Comparison of ENCODE assay signal across 12 cellular contexts in genomic region chr1:21313146-21313885, GRCh38. TPM values are rescaled to one million over a fixed set of nuclear protein-coding genes. Genes with fewer than 3 reads are reported as not detected.
DNase-seq lines count a peak whose midpoint lies in the region; ATAC-seq, FAIRE-seq and TF ChIP-seq lines count a peak whose summit lies in the region.
"Had no signal": no experiment of that assay in that cellular context is flagged by ENCODE, and none has a peak within 500 bp of the region (broad histone marks: within the 10 kb centered on the region; RNA-seq: fewer than 3 reads in every experiment).

No MANE protein-coding gene starts in this region.

- H3K27me3 ChIP-seq in endodermal cell (ENCODE audit: control insufficient read depth, insufficient read depth, low read length, poor library complexity, severe bottlenecking) (no peaks in the 10 kb centered on the region), aorta (ENCODE audit: control insufficient read depth in 1 of 2, insufficient read depth in 2 of 2, low read length in 1 of 2) (no peaks in the 10 kb centered on the region), PC-9 (ENCODE audit: insufficient read depth, low read depth) (no peaks in the 10 kb centered on the region)

- FAIRE-seq in HTR-8/SVneo (lab: Jason Lieb, UNC), result no peak
- FAIRE-seq: small intestine had no signal

- no peak overlapping the region for H3K9ac ChIP-seq in endodermal cell (ENCODE audit: extremely low read depth, low read length, poor library complexity, severe bottlenecking)

- DNase-seq in AG08396 (ENCODE audit: low spot score), result peak; percentile 61
- DNase-seq in HTR-8/SVneo (ENCODE audit: insufficient read length, low spot score), result peak; percentile 60
- DNase-seq in endodermal cell, result peak; percentile 63
- no peak for DNase-seq in NCI-H2196 treated with DMSO at 0.1 percent for 48 hours (lab: John Stamatoyannopoulos, UW; ENCODE audit: unreplicated experiment)
- DNase-seq in aorta, result no peak
- no peak for DNase-seq in PC-9
- no peak for DNase-seq in HEK293T (ENCODE audit: extremely low spot score)
- DNase-seq: CD4-positive, CD25-positive, alpha-beta regulatory T cell; left colon; small intestine; stimulated activated naive CD4-positive, alpha-beta T cell treated with Interleukin-2 at 50 U/mL for 16 hours had no signal

- POLR2A ChIA-PET in PC-9 (lab: Charles Lee; ENCODE audit: unreplicated experiment) (no interaction called here), HEK293T (lab: Yijun Ruan, JAX) (no interaction called here)

- H4K20me1 ChIP-seq in PC-9 (ENCODE audit: insufficient read depth), result no peaks in the 10 kb centered on the region

- no peak for ATAC-seq in aorta (ENCODE audit: low FRiP score)
- ATAC-seq: left colon had no signal

- intact Hi-C loops in aorta (cut with DNase I), result no loop called here
- intact Hi-C loops in PC-9 (cut with micrococcal nuclease; ENCODE audit: unreplicated experiment), result no loop called here

- 84 to 93% methylated on average over 2 to 6 of the region's 6 CpGs for WGBS in endodermal cell (ENCODE audit: insufficient coverage in 1 of 2, insufficient read length in 1 of 2), 2 experiments
- WGBS in aorta, 2 donors, result 37 to 44% methylated on average over 6 of the region's 6 CpGs

- peaks cover 7% of the 10 kb centered on the region for H3K9me3 Mint-ChIP-seq in endodermal cell
- no peaks in the 10 kb centered on the region for H3K9me3 Mint-ChIP-seq in nephron

- no peaks in the 10 kb centered on the region for H3K27me3 Mint-ChIP-seq in endodermal cell (ENCODE audit: insufficient read depth)
- H3K27me3 Mint-ChIP-seq in nephron (ENCODE audit: low read depth), result peaks cover 4% of the 10 kb centered on the region
- H3K27me3 Mint-ChIP-seq: CD4-positive, CD25-positive, alpha-beta regulatory T cell had no signal

- H3K36me3 Mint-ChIP-seq in endodermal cell (ENCODE audit: low read depth) (peaks cover 6% of the 10 kb centered on the region), nephron (ENCODE audit: low read depth) (no peaks in the 10 kb centered on the region)

- H3K36me3 ChIP-seq in endodermal cell (ENCODE audit: control insufficient read depth, insufficient read depth, low read length) (no peaks in the 10 kb centered on the region), aorta (ENCODE audit: control insufficient read depth in 1 of 2, insufficient read depth in 2 of 2, low read length in 1 of 2) (no peaks in the 10 kb centered on the region), PC-9 (ENCODE audit: low read depth) (no peaks in the 10 kb centered on the region)

- no peak overlapping the region for H2AFZ ChIP-seq in PC-9

- H3K4me3 ChIP-seq in endodermal cell (ENCODE audit: low read length), result no peak overlapping the region
- no peak overlapping the region for H3K4me3 ChIP-seq in aorta (ENCODE audit: low read length in 2 of 2)
- H3K4me3 ChIP-seq in PC-9, result no peak overlapping the region

- no TSS peak for BruUV-seq in PC-9 (replicated peaks; lab: Mats Ljungman, UMichigan)

- H3K79me2 ChIP-seq in PC-9 (ENCODE audit: low read depth), result peaks cover 9% of the 10 kb centered on the region; the same call in 1 of the 2 replicates

- H3K9me3 ChIP-seq in endodermal cell (ENCODE audit: control insufficient read depth, low read length) (no peaks in the 10 kb centered on the region), aorta (ENCODE audit: control insufficient read depth, low read length) (no peaks in the 10 kb centered on the region), PC-9 (ENCODE audit: insufficient read depth, low read depth) (no peaks in the 10 kb centered on the region)

- TF ChIP-seq CTCF in endodermal cell (conservative IDR thresholded peaks at IDR 0.05), result no peak
- no peak for TF ChIP-seq CTCF in nephron (IDR thresholded peaks at IDR 0.05; ENCODE audit: unreplicated experiment in 3 of 3)
- no peak for TF ChIP-seq CTCF in PC-9 (conservative IDR thresholded peaks at IDR 0.05)

- H3K4me1 ChIP-seq in endodermal cell (ENCODE audit: control insufficient read depth, insufficient read depth, low read length) (peaks cover 20% of the 10 kb centered on the region), aorta (ENCODE audit: control insufficient read depth in 1 of 2, insufficient read depth in 2 of 2, low read length in 2 of 2) (no peaks in the 10 kb centered on the region), PC-9 (replicated peaks; ENCODE audit: insufficient read depth) (no peaks in the 10 kb centered on the region)

- peak overlapping the region; percentile 40 for H3K27ac ChIP-seq in endodermal cell (ENCODE audit: low read depth, low read length)
- no peak overlapping the region for H3K27ac ChIP-seq in aorta (ENCODE audit: low read depth in 1 of 2, low read length in 2 of 2)
- H3K27ac ChIP-seq in PC-9, result no peak overlapping the region

- H3K9me2 ChIP-seq in PC-9 (ENCODE audit: insufficient read depth), result no peaks in the 10 kb centered on the region

- H3K27ac Mint-ChIP-seq in endodermal cell, result peak overlapping the region; percentile 76
- H3K27ac Mint-ChIP-seq in nephron, result peak overlapping the region; percentile 41 to 85 (median 79)

- H3K4me1 Mint-ChIP-seq in endodermal cell (peaks cover 40% of the 10 kb centered on the region), nephron (peaks cover 69% of the 10 kb centered on the region)

- CTCF ChIA-PET in PC-9 (lab: Charles Lee) (interaction anchor here (0.7 kb wide), 1 partner anchor 306 kb away, joined by 3 read pairs; no protein-coding TSS in a partner anchor), HEK293T (lab: Yijun Ruan, JAX) (interaction anchor here (1.3 to 2.1 kb wide), 3 partner anchors 8 to 43 kb away, joined by 3 to 4 read pairs (median 4); no protein-coding TSS in a partner anchor)

- no peaks in the 10 kb centered on the region for H3F3A ChIP-seq in PC-9 (ENCODE audit: insufficient read depth, low read depth)

- H3K4me3 Mint-ChIP-seq in endodermal cell (no peak overlapping the region), nephron (peak overlapping the region in 2 of 3 experiments; percentile 14 to 39)
- H3K4me3 Mint-ChIP-seq: CD4-positive, CD25-positive, alpha-beta regulatory T cell had no signal

- H3K4me2 ChIP-seq in PC-9, result no peak overlapping the region

TF ChIP-seq in HEK293T, 16 proteins besides CTCF, POLR2A, EP300 and RAD21:
- TF ChIP-seq L3MBTL2 (conservative IDR thresholded peaks at IDR 0.05), result no peak
- TF ChIP-seq LEF1 (IDR thresholded peaks at IDR 0.05; ENCODE audit: borderline replicate concordance), result no peak
- no peak for TF ChIP-seq BHLHE40 (IDR thresholded peaks at IDR 0.05; ENCODE audit: borderline replicate concordance)
- TF ChIP-seq HDGF (IDR thresholded peaks at IDR 0.05; ENCODE audit: borderline replicate concordance), result no peak
- TF ChIP-seq FOXM1 (IDR thresholded peaks at IDR 0.05; ENCODE audit: borderline replicate concordance), result no peak
- TF ChIP-seq ELF4 (IDR thresholded peaks at IDR 0.05), result no peak
- TF ChIP-seq ARNT (IDR thresholded peaks at IDR 0.05), result no peak
- TF ChIP-seq TARDBP (IDR thresholded peaks at IDR 0.05), result no peak
- no peak for TF ChIP-seq SUZ12 (IDR thresholded peaks at IDR 0.05)
- no peak for TF ChIP-seq PKNOX1 (IDR thresholded peaks at IDR 0.05)
- TF ChIP-seq NFRKB (IDR thresholded peaks at IDR 0.05), result no peak
- TF ChIP-seq FOXK2 (IDR thresholded peaks at IDR 0.05), result no peak
- TF ChIP-seq CTBP1 (IDR thresholded peaks at IDR 0.05; ENCODE audit: borderline replicate concordance), result no peak
- TF ChIP-seq FOXA1 (IDR thresholded peaks at IDR 0.05), result no peak
- no peak for TF ChIP-seq SP1 (IDR thresholded peaks at IDR 0.05)
- no peak for TF ChIP-seq ZNF384 (IDR thresholded peaks at IDR 0.05)
TF ChIP-seq in HEK293T: peak in this region for 0.

RNA-seq across cellular contexts. Expression of gene ECE1, which starts 23.1 kb away (rescaled TPM):
- total RNA-seq in endodermal cell, result 10 to 100 TPM; 47.8 to 57.9 TPM
- 38.8 TPM for polyA plus RNA-seq in endodermal cell (2013, experiment 1 of 2)
- 42.8 TPM for polyA plus RNA-seq in endodermal cell (2013, experiment 2 of 2)
- 100 to 1,000 TPM; 135 to 155 TPM for total RNA-seq in aorta
- 100 to 1,000 TPM in 1 of 2 donors, 10 to 100 TPM in 1; 12.1 to 112 TPM for polyA plus RNA-seq in aorta
- 80.8 and 82.1 TPM in 2 replicates for total RNA-seq in PC-9 (2021)

Comparison
In these comparisons a context has a peak if more than half of its experiments do, and no peak if none do; other contexts are left out.
1. DNase-seq: peak in AG08396 (single experiment), HTR-8/SVneo (single experiment) and endodermal cell (single experiment); none in NCI-H2196 treated with DMSO at 0.1 percent for 48 hours (single experiment), aorta (0 of 2), PC-9 (0 of 2) and HEK293T (single experiment).